Comparison of ENCODE assay signal across 17 cellular contexts in the genomic region with DNA sequence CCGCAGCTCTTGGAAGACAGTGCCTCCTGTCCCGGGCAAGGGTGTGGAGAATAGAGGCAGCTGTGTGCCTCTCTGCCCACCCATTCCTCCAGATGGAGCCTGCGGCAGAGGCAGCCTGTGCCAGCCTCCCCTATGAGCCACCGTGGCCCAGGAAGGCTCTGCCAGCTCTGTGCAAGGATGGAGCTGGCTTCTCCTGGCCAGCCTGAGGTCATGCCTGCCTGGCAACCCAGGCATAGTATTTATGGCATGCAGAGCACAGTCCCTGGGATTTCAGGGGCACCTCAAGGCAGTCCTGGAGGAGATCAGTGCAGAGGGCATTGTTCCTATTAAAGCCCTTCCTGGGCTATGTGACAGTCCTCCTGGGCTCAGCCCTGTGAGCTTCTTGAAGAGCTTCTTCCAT. TPM values are rescaled to one million over a fixed set of nuclear protein-coding genes. Genes with fewer than 3 reads are reported as not detected.
DNase-seq lines count a peak whose midpoint lies in the region; ATAC-seq, FAIRE-seq and TF ChIP-seq lines count a peak whose summit lies in the region.
"Had no signal": no experiment of that assay in that cellular context is flagged by ENCODE, and none has a peak within 500 bp of the region (broad histone marks: within the 10 kb centered on the region; RNA-seq: fewer than 3 reads in every experiment).

No MANE protein-coding gene starts in this region.

- H3K36me3 ChIP-seq in astrocyte (ENCODE audit: insufficient read depth, low read length) = no peaks in the 10 kb centered on the region
- H3K36me3 ChIP-seq: neutrophil had no signal

- no peak for TF ChIP-seq CTCF in astrocyte (IDR thresholded peaks at IDR 0.05; ENCODE audit: insufficient read depth, low read depth, low read length)
- no peak for TF ChIP-seq CTCF in nephron (IDR thresholded peaks at IDR 0.05; ENCODE audit: unreplicated experiment in 3 of 3)

- H3K4me3 Mint-ChIP-seq in astrocyte (ENCODE audit: unreplicated experiment) = peak overlapping the region; percentile 54
- H3K4me3 Mint-ChIP-seq in nephron = peak overlapping the region in 2 of 3 experiments; percentile 6 to 82
- H3K4me3 Mint-ChIP-seq: activated CD8-positive, alpha-beta memory T cell treated with anti-CD3 and anti-CD28 coated beads, Interleukin-2, amount 10 ng/mL, durations not matched to agents 7 days and 5 days had no signal

- no peak for FAIRE-seq in astrocyte (lab: Jason Lieb, UNC)

- CTCF ChIA-PET in HEK293T (lab: Yijun Ruan, JAX) = interaction anchor here (0.6 to 2.1 kb wide), 11 partner anchors 8 to 377 kb away, joined by 3 to 18 read pairs (median 6); no protein-coding TSS in a partner anchor

- H3K27me3 ChIP-seq in astrocyte (ENCODE audit: insufficient read depth, low read length) = no peaks in the 10 kb centered on the region

- peaks cover 6% of the 10 kb centered on the region for H3K4me1 ChIP-seq in astrocyte (ENCODE audit: insufficient read depth, low read length)

- H3K27ac Mint-ChIP-seq in astrocyte (ENCODE audit: unreplicated experiment) (no peak overlapping the region), nephron (peak overlapping the region in 1 of 3 experiments; percentile 59)
- H3K27ac Mint-ChIP-seq: activated CD8-positive, alpha-beta memory T cell treated with anti-CD3 and anti-CD28 coated beads, Interleukin-2, amount 10 ng/mL, durations not matched to agents 7 days and 5 days; activated T-helper 2 cell treated with anti-CD3 and anti-CD28 coated beads, Interferon-gamma antibody, Interleukin-2, Interleukin-4, amounts not matched to agents 10 μg/mL and 5 μg/mL and 100 μg/mL, durations not matched to agents 14 hours and 24 hours and 36 hours; stimulated activated naive CD8-positive, alpha-beta T cell treated with anti-CD3 and anti-CD28 coated beads, Interleukin-15, amount 100 ng/mL, for 72 hours had no signal

- no peak overlapping the region for H3K27ac ChIP-seq in astrocyte (ENCODE audit: low read depth, low read length)
- peak overlapping the region; percentile 96 for H3K27ac ChIP-seq in substantia nigra (ENCODE audit: low read depth, low read length, poor library complexity, severe bottlenecking)
- H3K27ac ChIP-seq: 22Rv1, neutrophil, PC-9, SK-N-MC had no signal

- ATAC-seq in GM18517 (IDR thresholded peaks at IDR 0.05; ENCODE audit: unreplicated experiment) = no peak

- H4K20me1 ChIP-seq in astrocyte (ENCODE audit: insufficient read depth, low read length) = peaks cover 39% of the 10 kb centered on the region

- H3K79me2 ChIP-seq in astrocyte (ENCODE audit: insufficient read depth, low read length) = no peaks in the 10 kb centered on the region

- no peaks in the 10 kb centered on the region for H3K9me3 ChIP-seq in astrocyte (ENCODE audit: insufficient read depth, low read depth, low read length)
- H3K9me3 ChIP-seq: neutrophil had no signal

- H3K36me3 Mint-ChIP-seq in astrocyte (ENCODE audit: low read depth, unreplicated experiment) (no peaks in the 10 kb centered on the region), nephron (ENCODE audit: low read depth) (no peaks in the 10 kb centered on the region)
- H3K36me3 Mint-ChIP-seq: activated CD8-positive, alpha-beta memory T cell treated with anti-CD3 and anti-CD28 coated beads, Interleukin-2, amount 10 ng/mL, durations not matched to agents 7 days and 5 days; mesothelial cell of epicardium had no signal

- peaks cover 9% of the 10 kb centered on the region for H3K27me3 Mint-ChIP-seq in astrocyte (ENCODE audit: low read depth, unreplicated experiment)
- H3K27me3 Mint-ChIP-seq in nephron (ENCODE audit: low read depth) = no peaks in the 10 kb centered on the region

- no peak overlapping the region for H3K4me3 ChIP-seq in astrocyte (ENCODE audit: insufficient read depth, low read depth, low read length)

- no peak overlapping the region for H2AFZ ChIP-seq in astrocyte (ENCODE audit: low read depth, low read length)
- H2AFZ ChIP-seq: PC-9 had no signal

- no peak overlapping the region for H3K9ac ChIP-seq in astrocyte (ENCODE audit: low read length)

- H3K4me1 Mint-ChIP-seq in astrocyte (ENCODE audit: low read depth, unreplicated experiment) (peaks cover 6% of the 10 kb centered on the region), nephron (peaks cover 30% of the 10 kb centered on the region)

- H3K9me3 Mint-ChIP-seq in astrocyte (ENCODE audit: unreplicated experiment) (no peaks in the 10 kb centered on the region), nephron (no peaks in the 10 kb centered on the region)
- H3K9me3 Mint-ChIP-seq: activated T-helper 2 cell treated with anti-CD3 and anti-CD28 coated beads, Interferon-gamma antibody, Interleukin-2, Interleukin-4, amounts not matched to agents 10 μg/mL and 5 μg/mL and 100 μg/mL, durations not matched to agents 14 hours and 24 hours and 36 hours; mesothelial cell of epicardium; stimulated activated naive CD8-positive, alpha-beta T cell treated with anti-CD3 and anti-CD28 coated beads, Interleukin-15, amount 100 ng/mL, for 72 hours had no signal

- DNase-seq in DMS 273 (lab: John Stamatoyannopoulos, UW; ENCODE audit: unreplicated experiment) (peak; percentile 33), DMS 273 treated with DMSO at 0.1 percent for 48 hours (lab: John Stamatoyannopoulos, UW) (no peak), astrocyte (ENCODE audit: low read depth) (no peak), substantia nigra (lab: John Stamatoyannopoulos, UW) (peak in 33 of 49 donors; percentile 21 to 77 (median 51)), OCI-M1 (lab: John Stamatoyannopoulos, UW) (no peak), HEK293T (ENCODE audit: extremely low spot score) (no peak)
- DNase-seq: T1000 had no signal

- POLR2A ChIA-PET in HEK293T (lab: Yijun Ruan, JAX) = no interaction called here

- no peak overlapping the region for H3K4me2 ChIP-seq in astrocyte (ENCODE audit: low read length)

TF ChIP-seq in HEK293T, 16 proteins besides CTCF, POLR2A, EP300 and RAD21:
- TF ChIP-seq SUZ12 (IDR thresholded peaks at IDR 0.05) (no peak), BHLHE40 (IDR thresholded peaks at IDR 0.05; ENCODE audit: borderline replicate concordance) (no peak), FOXK2 (IDR thresholded peaks at IDR 0.05) (no peak), FOXA1 (IDR thresholded peaks at IDR 0.05) (no peak), L3MBTL2 (conservative IDR thresholded peaks at IDR 0.05) (no peak)

RNA-seq across cellular contexts. Expression of a gene that starts 1.5 kb away (rescaled TPM):
- total RNA-seq in astrocyte = 35.0 and 39.4 TPM in 2 replicates

Comparison
In these comparisons a context has a peak if more than half of its experiments do, and no peak if none do; other contexts are left out.
1. DNase-seq: peak in DMS 273 (single experiment) and substantia nigra (33 of 49); none in DMS 273 treated with DMSO at 0.1 percent for 48 hours (single experiment), astrocyte (single experiment), OCI-M1 (single experiment) and HEK293T (single experiment).